Comparison of ENCODE assay signal across 8 cellular contexts in the genomic region with DNA sequence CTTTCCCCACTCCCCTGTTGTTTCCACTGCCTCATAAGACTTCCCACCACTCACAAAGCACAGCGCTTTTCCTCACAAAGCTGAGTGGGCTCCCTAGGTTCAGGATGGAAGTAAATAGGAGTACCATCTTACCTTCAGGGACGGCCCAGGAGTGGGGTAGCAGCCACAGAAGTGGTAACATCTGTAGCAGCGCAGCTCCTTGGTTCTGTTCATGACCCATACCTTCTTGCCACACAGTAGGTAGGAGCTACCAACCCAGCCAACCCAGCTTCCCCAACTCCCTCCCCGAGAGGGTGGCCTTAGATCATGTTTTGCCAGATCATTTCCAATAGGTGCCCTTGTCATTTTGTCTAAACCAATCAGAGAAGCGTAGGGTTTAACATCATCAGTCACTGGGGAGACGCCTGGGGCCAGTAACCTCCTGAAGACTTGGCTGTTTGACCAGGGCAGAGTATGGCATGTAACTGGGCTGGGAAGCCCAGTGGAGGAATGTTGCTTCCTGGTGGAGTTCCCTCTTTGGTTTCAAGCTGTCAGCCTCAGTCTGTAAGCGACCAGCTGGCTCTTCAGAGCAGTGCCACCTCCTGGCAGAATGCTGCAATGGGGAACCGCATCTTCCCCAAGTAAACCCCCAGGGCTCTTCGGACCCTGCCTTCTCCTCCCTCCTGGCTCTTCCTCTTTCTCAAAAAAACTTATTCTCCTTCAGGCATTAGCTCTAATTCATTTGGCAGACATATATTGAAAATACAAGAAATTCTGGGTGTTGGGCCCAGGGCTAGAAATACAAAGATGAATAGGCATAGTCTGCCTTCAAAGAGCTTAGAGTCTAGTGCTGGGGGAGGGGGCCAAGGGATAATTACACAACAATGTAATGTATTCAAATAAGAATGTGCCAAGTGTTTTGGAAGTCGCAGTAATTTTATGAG. TPM values are rescaled to one million over a fixed set of nuclear protein-coding genes. Genes with fewer than 3 reads are reported as not detected.
DNase-seq lines count a peak whose midpoint lies in the region; ATAC-seq and TF ChIP-seq lines count a peak whose summit lies in the region.

HLA-DMA (minus strand) TSS at position 281 of the 923 bp plus-strand sequence; CDS start at position 220, 61 bp downstream.

- no peaks in the 10 kb centered on the region for H3K79me2 ChIP-seq in DND-41 (ENCODE audit: insufficient read depth, low read length)

- no peaks in the 10 kb centered on the region for H3K27me3 Mint-ChIP-seq in activated naive CD4-positive, alpha-beta T cell treated with anti-CD3 and anti-CD28 coated beads for 36 hours (ENCODE audit: low read depth)

- H3K9me3 ChIP-seq in DND-41 (ENCODE audit: insufficient read depth, low read length, severe bottlenecking) = no peaks in the 10 kb centered on the region
- H3K9me3 ChIP-seq in neutrophil = no peaks in the 10 kb centered on the region

- H3K27ac ChIP-seq in DND-41 (ENCODE audit: low read length) (no peak within 1 kb of the TSS), HL-60 (replicated peaks) (0 out of 2 replicates have a peak within 1 kb of the TSS, but pooled peaks have one; percentile 5), foreskin keratinocyte (no peak within 1 kb of the TSS), neutrophil (peak within 1 kb of the TSS; percentile 83), urinary bladder (ENCODE audit: low read depth) (peak within 1 kb of the TSS; percentile 11)

- peak within 1 kb of the TSS; percentile 73 for H3K4me3 Mint-ChIP-seq in activated naive CD4-positive, alpha-beta T cell treated with anti-CD3 and anti-CD28 coated beads for 36 hours

- no peaks in the 10 kb centered on the region for H4K20me1 ChIP-seq in DND-41 (ENCODE audit: insufficient read depth, low read length)

- peak within 1 kb of the TSS; percentile 60 for H3K27ac Mint-ChIP-seq in activated naive CD4-positive, alpha-beta T cell treated with anti-CD3 and anti-CD28 coated beads for 36 hours

- H3K9ac ChIP-seq in DND-41 (ENCODE audit: low read depth, low read length) = no peak within 1 kb of the TSS

- H2AFZ ChIP-seq in DND-41 (ENCODE audit: low read depth, low read length) = peak within 1 kb of the TSS; percentile 73

- CTCF ChIA-PET in activated naive CD4-positive, alpha-beta T cell treated with anti-CD3 and anti-CD28 coated beads for 36 hours (lab: Charles Lee) = interaction anchor here (0.6 to 6.0 kb wide), 31 partner anchors 8 to 514 kb away, joined by 3 to 167 read pairs (median 6); partner anchors contain the start of genes BRD2, HLA-DMB, PSMB8 and PSMB9

- TF ChIP-seq CTCF in DND-41 (IDR thresholded peaks at IDR 0.05; ENCODE audit: borderline replicate concordance, extremely low read depth, low read length, poor library complexity, severe bottlenecking) (peak; percentile 90), HL-60 (IDR thresholded peaks at IDR 0.05; ENCODE audit: insufficient read depth, low read length) (peak; percentile 86), foreskin keratinocyte (conservative IDR thresholded peaks at IDR 0.05) (peak; percentile 79), neutrophil (IDR thresholded peaks at IDR 0.05) (peak; percentile 87)

- 37% methylated on average over 10 of the region's 10 CpGs for WGBS in urinary bladder

- H3K27me3 ChIP-seq in DND-41 (ENCODE audit: insufficient read depth, low read length, poor library complexity) = no peaks in the 10 kb centered on the region
- no peaks in the 10 kb centered on the region for H3K27me3 ChIP-seq in HL-60 (ENCODE audit: insufficient read depth, poor library complexity, severe bottlenecking)
- H3K27me3 ChIP-seq in foreskin keratinocyte = no peaks in the 10 kb centered on the region
- no peaks in the 10 kb centered on the region for H3K27me3 ChIP-seq in neutrophil

- peak; percentile 61 for DNase-seq in DND-41
- DNase-seq in HL-60 (ENCODE audit: low read depth in 1 of 2, low spot score in 1 of 2) = peak; percentile 90 to 93
- peak; percentile 65 for DNase-seq in SIG-M5 (lab: John Stamatoyannopoulos, UW)
- DNase-seq in activated naive CD4-positive, alpha-beta T cell treated with anti-CD3 and anti-CD28 coated beads for 36 hours = peak; percentile 87
- peak; percentile 85 to 91 for DNase-seq in foreskin keratinocyte

- H3K4me2 ChIP-seq in DND-41 (ENCODE audit: insufficient read depth, low read length) = peak within 1 kb of the TSS; percentile 47

- H3K4me1 ChIP-seq in DND-41 (ENCODE audit: insufficient read depth, low read length) = peaks cover 7% of the 10 kb centered on the region
- no peaks in the 10 kb centered on the region for H3K4me1 ChIP-seq in foreskin keratinocyte
- H3K4me1 ChIP-seq in neutrophil (ENCODE audit: control insufficient read depth in 1 of 2, insufficient read depth in 1 of 2, low read depth in 1 of 2, low read length in 1 of 2) = peaks cover 11 to 19% of the 10 kb centered on the region in 2 experiments
- peaks cover 2% of the 10 kb centered on the region for H3K4me1 ChIP-seq in urinary bladder (ENCODE audit: insufficient read depth)

- H3K36me3 Mint-ChIP-seq in activated naive CD4-positive, alpha-beta T cell treated with anti-CD3 and anti-CD28 coated beads for 36 hours (ENCODE audit: low read depth) = no peaks in the 10 kb centered on the region

- H3K4me1 Mint-ChIP-seq in activated naive CD4-positive, alpha-beta T cell treated with anti-CD3 and anti-CD28 coated beads for 36 hours (ENCODE audit: low read depth) = peaks cover 47% of the 10 kb centered on the region

- H3K4me3 ChIP-seq in DND-41 (ENCODE audit: low read depth in 1 of 2, low read length in 2 of 2) (peak within 1 kb of the TSS in 1 of 2 experiments; percentile 24; a peak in 1 of 4 replicates), HL-60 (replicated peaks; ENCODE audit: insufficient read depth, low read length) (no peak within 1 kb of the TSS), neutrophil (ENCODE audit: low read depth in 1 of 2, low read length in 1 of 2) (peak within 1 kb of the TSS; percentile 12 to 50), urinary bladder (ENCODE audit: low read depth, low read length) (no peak within 1 kb of the TSS)

- intact Hi-C loops in activated naive CD4-positive, alpha-beta T cell treated with anti-CD3 and anti-CD28 coated beads for 36 hours (cut with micrococcal nuclease) = loop anchor here (1.0 kb wide), 5 partner anchors 12 to 68 kb away; partner anchors contain the start of genes BRD2 and HLA-DMB

- ATAC-seq in DND-41 (ENCODE audit: insufficient read depth, low read depth) = peak; percentile 83
- ATAC-seq in GM21360 (IDR thresholded peaks at IDR 0.05; ENCODE audit: unreplicated experiment) = peak; percentile 85
- peak; percentile 87 for ATAC-seq in foreskin keratinocyte

- H3K9me3 Mint-ChIP-seq in activated naive CD4-positive, alpha-beta T cell treated with anti-CD3 and anti-CD28 coated beads for 36 hours = no peaks in the 10 kb centered on the region

- H3K36me3 ChIP-seq in DND-41 (ENCODE audit: insufficient read depth, low read length) (no peaks in the 10 kb centered on the region), neutrophil (no peaks in the 10 kb centered on the region), urinary bladder (ENCODE audit: insufficient read depth) (no peaks in the 10 kb centered on the region)

RNA-seq across cellular contexts. Expression of gene HLA-DMA, which starts in this region (rescaled TPM):
- total RNA-seq in activated naive CD4-positive, alpha-beta T cell treated with anti-CD3 and anti-CD28 coated beads for 36 hours = 10 to 100 TPM; 12.7 to 14.5 TPM
- total RNA-seq in foreskin keratinocyte (1.3 and 4.4 TPM in 2 replicates), urinary bladder (8.9 TPM)
- polyA plus RNA-seq in foreskin keratinocyte (1.8 and 7.7 TPM in 2 replicates), urinary bladder (30.4 TPM)

Comparison
In these comparisons a context has a peak if more than half of its experiments do, and no peak if none do; other contexts are left out.
1. H3K27ac ChIP-seq: peak in HL-60 (single experiment), neutrophil (single experiment) and urinary bladder (single experiment); none in DND-41 (single experiment) and foreskin keratinocyte (single experiment).
2. H3K4me3 ChIP-seq: peak in neutrophil (2 of 2); none in HL-60 (single experiment) and urinary bladder (single experiment).
3. Peak in every context shown above with its lines, with median percentiles within 50 percentile points of each other: ATAC-seq, DNase-seq and CTCF ChIP-seq.